7 cellular contexts compared by ENCODE assay signal in the genomic region with DNA sequence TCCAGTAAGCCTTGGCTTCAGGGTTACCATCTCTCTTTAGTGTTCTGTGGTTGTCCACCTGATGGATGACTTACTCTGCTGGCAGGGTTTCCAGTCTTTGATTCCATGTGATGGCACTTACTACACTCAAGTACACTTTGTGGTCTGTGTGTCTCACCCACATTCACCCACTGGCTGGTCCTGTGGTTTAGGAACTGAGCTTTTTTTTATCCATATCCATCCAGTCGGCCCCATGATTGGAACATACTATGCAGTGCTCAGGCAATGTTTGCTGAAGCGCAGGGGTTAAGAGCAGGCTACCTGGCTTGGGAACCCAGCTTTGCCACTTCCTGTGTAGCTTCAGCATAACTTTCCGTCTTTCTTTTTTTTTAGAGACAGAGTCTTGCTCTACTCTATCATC. TPM values are rescaled to one million over a fixed set of nuclear protein-coding genes. Genes with fewer than 3 reads are reported as not detected.
DNase-seq lines count a peak whose midpoint lies in the region; ATAC-seq and TF ChIP-seq lines count a peak whose summit lies in the region.
"Had no signal": no experiment of that assay in that cellular context is flagged by ENCODE, and none has a peak within 500 bp of the region (broad histone marks: within the 10 kb centered on the region; RNA-seq: fewer than 3 reads in every experiment).

No MANE protein-coding gene starts in this region.

- no peaks in the 10 kb centered on the region for H3K9me3 Mint-ChIP-seq in T-cell

- H3K4me1 Mint-ChIP-seq in T-cell: peaks cover 34 to 43% (median 39%) of the 10 kb centered on the region in 3 donors

- CTCF ChIA-PET in T-cell (lab: Charles Lee): interaction anchor here (0.6 to 2.4 kb wide), 8 partner anchors 10 to 276 kb away, joined by 3 to 15 read pairs (median 3); a partner anchor contains a TSS

- DNase-seq in DMS79 treated with DMSO at 0.1 percent for 48 hours (lab: John Stamatoyannopoulos, UW) (peak; percentile 97), T-cell (peak in 33 of 34 experiments; percentile 14 to 63 (median 41)), epithelial cell of proximal tubule (ENCODE audit: low read depth) (peak; percentile 74), iPS-NIHi7 (ENCODE audit: extremely low spot score) (no peak)
- DNase-seq: NCI-H1930 had no signal

- H3K4me3 Mint-ChIP-seq in T-cell: peak overlapping the region; percentile 55 to 97 (median 72)

- POLR2A ChIA-PET in T-cell (lab: Charles Lee): interaction anchor here (0.6 to 1.4 kb wide), 4 partner anchors 24 to 87 kb away, joined by 3 to 10 read pairs (median 6); no protein-coding TSS in a partner anchor

- H3K36me3 Mint-ChIP-seq in T-cell: peaks cover 9% of the 10 kb centered on the region

- TF ChIP-seq CTCF in epithelial cell of proximal tubule (conservative IDR thresholded peaks at IDR 0.05; ENCODE audit: low read depth, low read length): no peak

- H3K4me3 ChIP-seq in epithelial cell of proximal tubule (ENCODE audit: low read depth, low read length): no peak overlapping the region

- H3K27ac Mint-ChIP-seq in T-cell: peak overlapping the region; percentile 95 to 99

- H3K27me3 Mint-ChIP-seq in T-cell: peaks cover 0 to 2% of the 10 kb centered on the region in 2 donors

- ATAC-seq in T-cell (replicated peaks in 1 of 4) (peak; percentile 12 to 39 (median 30)), GM18519 (IDR thresholded peaks at IDR 0.05; ENCODE audit: low FRiP score, unreplicated experiment) (no peak), GM18858 (IDR thresholded peaks at IDR 0.05; ENCODE audit: unreplicated experiment) (no peak)

RNA-seq across cellular contexts. Expression of a gene that starts 2.8 kb away (rescaled TPM):
- 100 to 1,000 TPM; 410 to 963 (median 434) TPM for total RNA-seq in T-cell
- 67.2 and 83.8 TPM in 2 replicates for total RNA-seq in epithelial cell of proximal tubule

RNA-seq across cellular contexts. Expression of a gene that starts 25.4 kb away (rescaled TPM):
- total RNA-seq in T-cell (10 to 100 TPM; 16.1 to 40.3 (median 33.4) TPM), epithelial cell of proximal tubule (22.0 and 43.5 TPM in 2 replicates)

RNA-seq across cellular contexts. Expression of a gene that starts 27.3 kb away (rescaled TPM):
- total RNA-seq in T-cell (1 to 10 TPM in 4 of 5 donors, under 1 TPM in 1; 0.42 to 1.2 (median 1.1) TPM), epithelial cell of proximal tubule (0.29 and 1.3 TPM in 2 replicates)

RNA-seq across cellular contexts. Expression of a gene that starts 36.8 kb away (rescaled TPM):
- total RNA-seq in T-cell (under 1 TPM in 3 of 5 donors, not detected in 2; 0.03 to 0.09 (median 0.09) TPM), epithelial cell of proximal tubule (not detected in 2 replicates)

RNA-seq across cellular contexts. Expression of a gene that starts 39.8 kb away (rescaled TPM):
- total RNA-seq in T-cell (not detected), epithelial cell of proximal tubule (not detected in 2 replicates)

Comparison
In these comparisons a context has a peak if more than half of its experiments do, and no peak if none do; other contexts are left out.
1. ATAC-seq: peak in T-cell (4 of 4); none in GM18519 (single experiment) and GM18858 (single experiment).